ENCODE assay signal across 1 cellular context in the genomic region with DNA sequence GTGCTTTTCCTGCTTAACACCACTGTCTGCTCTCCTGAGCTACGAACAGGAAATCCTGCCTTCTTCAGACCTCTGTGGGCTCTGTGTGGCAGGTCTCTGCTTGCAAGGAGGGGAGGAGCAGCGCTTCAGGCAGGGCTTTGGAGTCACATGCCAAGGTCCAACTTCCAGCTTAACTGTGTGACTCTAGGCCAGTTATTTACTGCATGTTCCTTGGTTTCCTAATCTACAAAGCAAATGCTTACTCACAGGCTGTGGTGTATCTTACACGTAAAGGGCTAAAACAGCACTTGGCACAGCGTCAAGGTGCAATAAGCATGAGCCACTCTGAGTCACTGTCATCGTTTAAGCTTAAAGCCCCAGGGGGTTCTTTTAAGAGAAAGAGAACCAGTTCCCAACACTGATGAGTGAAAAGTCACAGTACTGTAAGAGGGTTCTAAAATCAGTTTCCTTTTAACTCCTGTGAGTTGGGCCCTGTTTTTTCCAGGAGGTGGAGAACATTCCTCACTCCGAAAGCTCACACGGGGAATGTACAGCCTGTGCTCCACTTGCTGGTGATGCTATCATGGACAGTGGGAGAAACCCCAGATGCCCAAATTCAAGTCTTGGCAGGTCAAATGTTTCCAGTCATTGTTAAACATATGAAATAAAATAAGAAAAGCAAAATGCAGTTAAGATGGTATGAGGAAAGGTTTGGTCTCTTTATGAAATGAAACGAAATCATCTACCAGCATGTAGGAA.
TF ChIP-seq lines count a peak whose summit lies in the region.

No MANE protein-coding gene starts in this region.

TF ChIP-seq in HepG2, 621 proteins besides CTCF, POLR2A, EP300 and RAD21 (continued from another document and continues in another):
- TF ChIP-seq, protein P1, sequence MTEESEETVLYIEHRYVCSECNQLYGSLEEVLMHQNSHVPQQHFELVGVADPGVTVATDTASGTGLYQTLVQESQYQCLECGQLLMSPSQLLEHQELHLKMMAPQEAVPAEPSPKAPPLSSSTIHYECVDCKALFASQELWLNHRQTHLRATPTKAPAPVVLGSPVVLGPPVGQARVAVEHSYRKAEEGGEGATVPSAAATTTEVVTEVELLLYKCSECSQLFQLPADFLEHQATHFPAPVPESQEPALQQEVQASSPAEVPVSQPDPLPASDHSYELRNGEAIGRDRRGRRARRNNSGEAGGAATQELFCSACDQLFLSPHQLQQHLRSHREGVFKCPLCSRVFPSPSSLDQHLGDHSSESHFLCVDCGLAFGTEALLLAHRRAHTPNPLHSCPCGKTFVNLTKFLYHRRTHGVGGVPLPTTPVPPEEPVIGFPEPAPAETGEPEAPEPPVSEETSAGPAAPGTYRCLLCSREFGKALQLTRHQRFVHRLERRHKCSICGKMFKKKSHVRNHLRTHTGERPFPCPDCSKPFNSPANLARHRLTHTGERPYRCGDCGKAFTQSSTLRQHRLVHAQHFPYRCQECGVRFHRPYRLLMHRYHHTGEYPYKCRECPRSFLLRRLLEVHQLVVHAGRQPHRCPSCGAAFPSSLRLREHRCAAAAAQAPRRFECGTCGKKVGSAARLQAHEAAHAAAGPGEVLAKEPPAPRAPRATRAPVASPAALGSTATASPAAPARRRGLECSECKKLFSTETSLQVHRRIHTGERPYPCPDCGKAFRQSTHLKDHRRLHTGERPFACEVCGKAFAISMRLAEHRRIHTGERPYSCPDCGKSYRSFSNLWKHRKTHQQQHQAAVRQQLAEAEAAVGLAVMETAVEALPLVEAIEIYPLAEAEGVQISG (CRISPR knock-in tag; IDR thresholded peaks at IDR 0.05) = peak; percentile 86
- TF ChIP-seq MXD4 (CRISPR knock-in tag; IDR thresholded peaks at IDR 0.05) (peak; percentile 90), THYN1 (CRISPR knock-in tag; IDR thresholded peaks at IDR 0.05; ENCODE audit: borderline replicate concordance, low read depth) (0 out of 2 replicates have a peak, but pooled peaks have one; percentile 69), SNAI1 (CRISPR knock-in tag; IDR thresholded peaks at IDR 0.05; ENCODE audit: borderline replicate concordance) (no peak), ZSCAN20 (CRISPR knock-in tag; IDR thresholded peaks at IDR 0.05; ENCODE audit: borderline replicate concordance) (no peak), AHR (CRISPR knock-in tag; IDR thresholded peaks at IDR 0.05) (peak; percentile 79; the same call in 1 of the 2 replicates), DNMT3B (CRISPR knock-in tag; conservative IDR thresholded peaks at IDR 0.05) (no peak; the same call in 1 of the 2 replicates), ZNF746 (CRISPR knock-in tag; IDR thresholded peaks at IDR 0.05) (peak; percentile 61; the same call in 1 of the 2 replicates), HDAC6 (IDR thresholded peaks at IDR 0.05; ENCODE audit: low read depth, low read length) (0 out of 2 replicates have a peak, but pooled peaks have one; percentile 34), ZNF670 (CRISPR knock-in tag; IDR thresholded peaks at IDR 0.05; ENCODE audit: borderline replicate concordance) (peak; percentile 92), ZNF282 (IDR thresholded peaks at IDR 0.05; ENCODE audit: partially characterized antibody) (no peak), KLF16 (CRISPR knock-in tag; IDR thresholded peaks at IDR 0.05) (peak in 1 of 2 experiments; percentile 94; a peak in 2 of 4 replicates), TCF7L2 (IDR thresholded peaks at IDR 0.05; ENCODE audit: low read depth, low read length) (no peak; the same call in 1 of the 2 replicates), ZNF235 (CRISPR knock-in tag; IDR thresholded peaks at IDR 0.05; ENCODE audit: borderline replicate concordance) (no peak), ZNF570 (CRISPR knock-in tag; IDR thresholded peaks at IDR 0.05; ENCODE audit: borderline replicate concordance) (no peak), KDM1A (CRISPR knock-in tag; IDR thresholded peaks at IDR 0.05) (peak; percentile 73), ZNF230 (CRISPR knock-in tag; IDR thresholded peaks at IDR 0.05) (0 out of 2 replicates have a peak, but pooled peaks have one; percentile 41), RNF2 (conservative IDR thresholded peaks at IDR 0.05; ENCODE audit: low read depth) (no peak; the same call in 1 of the 2 replicates), PHB2 (IDR thresholded peaks at IDR 0.05; ENCODE audit: partially characterized antibody) (no peak), TEAD3 (CRISPR knock-in tag; optimal IDR thresholded peaks at IDR 0.05; ENCODE audit: borderline replicate concordance) (peak; percentile 94), KDM4B (CRISPR knock-in tag; IDR thresholded peaks at IDR 0.05) (no peak), MTF2 (CRISPR knock-in tag; IDR thresholded peaks at IDR 0.05; ENCODE audit: borderline replicate concordance) (no peak), REL (CRISPR knock-in tag; conservative IDR thresholded peaks at IDR 0.05) (no peak; the same call in 1 of the 2 replicates), HES4 (CRISPR knock-in tag; IDR thresholded peaks at IDR 0.05; ENCODE audit: borderline replicate concordance) (no peak), TEAD2 (CRISPR knock-in tag; IDR thresholded peaks at IDR 0.05) (no peak), HOXA7 (CRISPR knock-in tag; IDR thresholded peaks at IDR 0.05) (no peak), SYNCRIP (IDR thresholded peaks at IDR 0.05; ENCODE audit: insufficient read depth, low read depth, low read length) (no peak), SAFB2 (CRISPR knock-in tag; IDR thresholded peaks at IDR 0.05; ENCODE audit: borderline replicate concordance, low read depth) (no peak; the same call in 1 of the 2 replicates), RARA (CRISPR knock-in tag; IDR thresholded peaks at IDR 0.05) (peak; percentile 84), ZNF44 (CRISPR knock-in tag; IDR thresholded peaks at IDR 0.05) (peak; percentile 94; the same call in 1 of the 2 replicates), ZNF879 (CRISPR knock-in tag; IDR thresholded peaks at IDR 0.05) (no peak; the same call in 1 of the 2 replicates), ZNF629 (CRISPR knock-in tag; conservative IDR thresholded peaks at IDR 0.05) (0 out of 2 replicates have a peak, but pooled peaks have one; percentile 64), ZNF333 (CRISPR knock-in tag; IDR thresholded peaks at IDR 0.05; ENCODE audit: borderline replicate concordance) (no peak), ISX (CRISPR knock-in tag; conservative IDR thresholded peaks at IDR 0.05) (no peak), ZNF510 (CRISPR knock-in tag; IDR thresholded peaks at IDR 0.05; ENCODE audit: low read depth) (peak; percentile 59; the same call in 1 of the 2 replicates), CHD2 (IDR thresholded peaks at IDR 0.05; ENCODE audit: low read depth, low read length) (no peak), ZBTB7A (CRISPR knock-in tag; IDR thresholded peaks at IDR 0.05) (no peak), TSC22D2 (CRISPR knock-in tag; IDR thresholded peaks at IDR 0.05; ENCODE audit: borderline replicate concordance) (peak; percentile 94), JDP2 (CRISPR knock-in tag; IDR thresholded peaks at IDR 0.05; ENCODE audit: borderline replicate concordance) (no peak; the same call in 1 of the 2 replicates), ZNF124 (CRISPR knock-in tag; IDR thresholded peaks at IDR 0.05) (peak; percentile 89), ZNF546 (CRISPR knock-in tag; conservative IDR thresholded peaks at IDR 0.05) (no peak), SMARCE1 (IDR thresholded peaks at IDR 0.05; ENCODE audit: borderline replicate concordance) (no peak), SCMH1 (CRISPR knock-in tag; IDR thresholded peaks at IDR 0.05; ENCODE audit: borderline replicate concordance) (no peak), KMT2B (CRISPR knock-in tag; IDR thresholded peaks at IDR 0.05) (no peak), ZNF709 (CRISPR knock-in tag; IDR thresholded peaks at IDR 0.05) (0 out of 2 replicates have a peak, but pooled peaks have one; percentile 43), ZNF30 (CRISPR knock-in tag; IDR thresholded peaks at IDR 0.05) (no peak), ZNF883 (CRISPR knock-in tag; IDR thresholded peaks at IDR 0.05; ENCODE audit: not compliant biosample characterization) (peak; percentile 33), KAT2B (IDR thresholded peaks at IDR 0.05; ENCODE audit: borderline replicate concordance, low read depth, low read length) (no peak), DNMT1 (CRISPR knock-in tag; IDR thresholded peaks at IDR 0.05) (no peak)
- TF ChIP-seq, protein P2, sequence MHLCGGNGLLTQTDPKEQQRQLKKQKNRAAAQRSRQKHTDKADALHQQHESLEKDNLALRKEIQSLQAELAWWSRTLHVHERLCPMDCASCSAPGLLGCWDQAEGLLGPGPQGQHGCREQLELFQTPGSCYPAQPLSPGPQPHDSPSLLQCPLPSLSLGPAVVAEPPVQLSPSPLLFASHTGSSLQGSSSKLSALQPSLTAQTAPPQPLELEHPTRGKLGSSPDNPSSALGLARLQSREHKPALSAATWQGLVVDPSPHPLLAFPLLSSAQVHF (CRISPR knock-in tag; IDR thresholded peaks at IDR 0.05) = no peak
- TF ChIP-seq, protein P3, sequence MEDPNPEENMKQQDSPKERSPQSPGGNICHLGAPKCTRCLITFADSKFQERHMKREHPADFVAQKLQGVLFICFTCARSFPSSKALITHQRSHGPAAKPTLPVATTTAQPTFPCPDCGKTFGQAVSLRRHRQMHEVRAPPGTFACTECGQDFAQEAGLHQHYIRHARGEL (CRISPR knock-in tag; IDR thresholded peaks at IDR 0.05) = no peak
- TF ChIP-seq, protein P4, sequence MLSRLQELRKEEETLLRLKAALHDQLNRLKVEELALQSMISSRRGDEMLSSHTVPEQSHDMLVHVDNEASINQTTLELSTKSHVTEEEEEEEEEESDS (CRISPR knock-in tag; IDR thresholded peaks at IDR 0.05; ENCODE audit: borderline replicate concordance) = 0 out of 2 replicates have a peak, but pooled peaks have one; percentile 76
- TF ChIP-seq, protein P5, sequence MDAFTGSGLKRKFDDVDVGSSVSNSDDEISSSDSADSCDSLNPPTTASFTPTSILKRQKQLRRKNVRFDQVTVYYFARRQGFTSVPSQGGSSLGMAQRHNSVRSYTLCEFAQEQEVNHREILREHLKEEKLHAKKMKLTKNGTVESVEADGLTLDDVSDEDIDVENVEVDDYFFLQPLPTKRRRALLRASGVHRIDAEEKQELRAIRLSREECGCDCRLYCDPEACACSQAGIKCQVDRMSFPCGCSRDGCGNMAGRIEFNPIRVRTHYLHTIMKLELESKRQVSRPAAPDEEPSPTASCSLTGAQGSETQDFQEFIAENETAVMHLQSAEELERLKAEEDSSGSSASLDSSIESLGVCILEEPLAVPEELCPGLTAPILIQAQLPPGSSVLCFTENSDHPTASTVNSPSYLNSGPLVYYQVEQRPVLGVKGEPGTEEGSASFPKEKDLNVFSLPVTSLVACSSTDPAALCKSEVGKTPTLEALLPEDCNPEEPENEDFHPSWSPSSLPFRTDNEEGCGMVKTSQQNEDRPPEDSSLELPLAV (CRISPR knock-in tag; conservative IDR thresholded peaks at IDR 0.05; ENCODE audit: low read depth) = 0 out of 2 replicates have a peak, but pooled peaks have one; percentile 62
- TF ChIP-seq, protein P6, sequence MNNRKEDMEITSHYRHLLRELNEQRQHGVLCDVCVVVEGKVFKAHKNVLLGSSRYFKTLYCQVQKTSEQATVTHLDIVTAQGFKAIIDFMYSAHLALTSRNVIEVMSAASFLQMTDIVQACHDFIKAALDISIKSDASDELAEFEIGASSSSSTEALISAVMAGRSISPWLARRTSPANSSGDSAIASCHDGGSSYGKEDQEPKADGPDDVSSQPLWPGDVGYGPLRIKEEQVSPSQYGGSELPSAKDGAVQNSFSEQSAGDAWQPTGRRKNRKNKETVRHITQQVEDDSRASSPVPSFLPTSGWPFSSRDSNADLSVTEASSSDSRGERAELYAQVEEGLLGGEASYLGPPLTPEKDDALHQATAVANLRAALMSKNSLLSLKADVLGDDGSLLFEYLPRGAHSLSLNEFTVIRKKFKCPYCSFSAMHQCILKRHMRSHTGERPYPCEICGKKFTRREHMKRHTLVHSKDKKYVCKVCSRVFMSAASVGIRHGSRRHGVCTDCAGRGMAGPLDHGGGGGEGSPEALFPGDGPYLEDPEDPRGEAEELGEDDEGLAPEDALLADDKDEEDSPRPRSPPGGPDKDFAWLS (CRISPR knock-in tag; IDR thresholded peaks at IDR 0.05; ENCODE audit: borderline replicate concordance) = no peak
- TF ChIP-seq, protein P7, sequence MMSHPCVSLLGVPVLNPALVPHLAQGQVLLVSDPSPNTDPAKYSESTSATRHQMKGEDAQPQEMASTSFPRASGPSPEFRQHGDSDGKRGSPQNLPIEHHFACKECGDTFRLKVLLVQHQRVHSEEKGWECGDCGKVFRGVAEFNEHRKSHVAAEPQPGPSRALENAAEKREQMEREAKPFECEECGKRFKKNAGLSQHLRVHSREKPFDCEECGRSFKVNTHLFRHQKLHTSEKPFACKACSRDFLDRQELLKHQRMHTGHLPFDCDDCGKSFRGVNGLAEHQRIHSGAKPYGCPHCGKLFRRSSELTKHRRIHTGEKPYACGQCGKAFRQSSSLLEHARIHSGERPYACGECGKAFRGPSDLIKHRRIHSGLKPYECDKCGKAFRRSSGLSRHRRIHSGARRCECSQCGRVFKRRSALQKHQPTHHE (CRISPR knock-in tag; IDR thresholded peaks at IDR 0.05; ENCODE audit: borderline replicate concordance) = no peak
- TF ChIP-seq, protein P8, sequence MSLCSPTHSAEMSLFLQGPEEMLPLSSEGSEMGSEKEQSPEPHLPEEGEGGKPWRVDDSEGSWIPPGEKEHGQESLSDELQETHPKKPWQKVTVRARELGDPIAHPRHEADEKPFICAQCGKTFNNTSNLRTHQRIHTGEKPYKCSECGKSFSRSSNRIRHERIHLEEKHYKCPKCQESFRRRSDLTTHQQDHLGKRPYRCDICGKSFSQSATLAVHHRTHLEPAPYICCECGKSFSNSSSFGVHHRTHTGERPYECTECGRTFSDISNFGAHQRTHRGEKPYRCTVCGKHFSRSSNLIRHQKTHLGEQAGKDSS (CRISPR knock-in tag; IDR thresholded peaks at IDR 0.05; ENCODE audit: borderline replicate concordance, low read depth) = peak; percentile 90; the same call in 1 of the 2 replicates
- TF ChIP-seq, protein P9, sequence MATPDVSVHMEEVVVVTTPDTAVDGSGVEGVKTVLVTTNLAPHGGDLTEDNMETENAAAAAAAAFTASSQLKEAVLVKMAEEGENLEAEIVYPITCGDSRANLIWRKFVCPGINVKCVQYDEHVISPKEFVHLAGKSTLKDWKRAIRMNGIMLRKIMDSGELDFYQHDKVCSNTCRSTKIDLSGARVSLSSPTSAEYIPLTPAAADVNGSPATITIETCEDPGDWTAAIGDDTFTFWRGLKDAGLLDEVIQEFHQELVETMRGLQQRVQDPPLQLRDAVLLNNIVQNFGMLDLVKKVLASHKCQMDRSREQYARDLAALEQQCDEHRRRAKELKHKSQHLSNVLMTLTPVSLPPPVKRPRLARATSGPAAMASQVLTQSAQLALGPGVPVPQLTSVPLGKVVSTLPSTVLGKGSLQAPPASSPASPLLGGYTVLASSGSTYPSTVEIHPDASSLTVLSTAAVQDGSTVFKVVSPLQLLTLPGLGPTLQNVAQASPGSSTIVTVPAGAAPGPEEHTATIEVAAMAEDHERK (CRISPR knock-in tag; IDR thresholded peaks at IDR 0.05; ENCODE audit: low read depth) = no peak
- TF ChIP-seq, protein P10, sequence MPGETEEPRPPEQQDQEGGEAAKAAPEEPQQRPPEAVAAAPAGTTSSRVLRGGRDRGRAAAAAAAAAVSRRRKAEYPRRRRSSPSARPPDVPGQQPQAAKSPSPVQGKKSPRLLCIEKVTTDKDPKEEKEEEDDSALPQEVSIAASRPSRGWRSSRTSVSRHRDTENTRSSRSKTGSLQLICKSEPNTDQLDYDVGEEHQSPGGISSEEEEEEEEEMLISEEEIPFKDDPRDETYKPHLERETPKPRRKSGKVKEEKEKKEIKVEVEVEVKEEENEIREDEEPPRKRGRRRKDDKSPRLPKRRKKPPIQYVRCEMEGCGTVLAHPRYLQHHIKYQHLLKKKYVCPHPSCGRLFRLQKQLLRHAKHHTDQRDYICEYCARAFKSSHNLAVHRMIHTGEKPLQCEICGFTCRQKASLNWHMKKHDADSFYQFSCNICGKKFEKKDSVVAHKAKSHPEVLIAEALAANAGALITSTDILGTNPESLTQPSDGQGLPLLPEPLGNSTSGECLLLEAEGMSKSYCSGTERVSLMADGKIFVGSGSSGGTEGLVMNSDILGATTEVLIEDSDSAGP (CRISPR knock-in tag; IDR thresholded peaks at IDR 0.05; ENCODE audit: borderline replicate concordance) = peak; percentile 54
